Comparison of ENCODE assay signal across 12 cellular contexts in the genomic region with DNA sequence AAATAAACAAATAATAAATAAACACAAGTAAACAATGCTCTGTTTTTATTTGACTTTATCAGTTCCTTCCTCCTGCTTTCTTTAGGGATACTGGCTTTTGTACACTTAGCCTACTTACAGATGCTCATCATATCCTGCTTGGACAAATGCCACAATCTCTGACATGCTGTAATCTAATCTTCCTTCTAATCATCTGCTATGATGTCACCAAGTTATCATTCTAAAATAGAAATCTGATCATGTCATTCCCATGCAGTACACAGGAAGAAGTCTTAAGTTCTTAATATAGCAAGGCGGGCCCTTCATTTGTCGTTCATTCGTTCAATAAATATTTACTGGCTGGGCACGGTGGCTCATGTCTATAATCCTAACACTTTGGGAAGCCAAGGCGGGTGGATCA. TPM values are rescaled to one million over a fixed set of nuclear protein-coding genes. Genes with fewer than 3 reads are reported as not detected.
DNase-seq lines count a peak whose midpoint lies in the region; ATAC-seq, FAIRE-seq and TF ChIP-seq lines count a peak whose summit lies in the region.
"Had no signal": no experiment of that assay in that cellular context is flagged by ENCODE, and none has a peak within 500 bp of the region (broad histone marks: within the 10 kb centered on the region; RNA-seq: fewer than 3 reads in every experiment).

No MANE protein-coding gene starts in this region.

- no peaks in the 10 kb centered on the region for H3K9me3 Mint-ChIP-seq in natural killer cell treated with Interleukin-12 subunit alpha and Interleukin-12 subunit beta and Interleukin-15 and Interleukin-18, amount 100 ng/mL, for 72 hours
- H3K9me3 Mint-ChIP-seq in CD8-positive, alpha-beta memory T cell = no peaks in the 10 kb centered on the region
- H3K9me3 Mint-ChIP-seq: WTC11 had no signal

- no peaks in the 10 kb centered on the region for H3K36me3 Mint-ChIP-seq in natural killer cell treated with Interleukin-12 subunit alpha and Interleukin-12 subunit beta and Interleukin-15 and Interleukin-18, amount 100 ng/mL, for 72 hours
- no peaks in the 10 kb centered on the region for H3K36me3 Mint-ChIP-seq in CD8-positive, alpha-beta memory T cell
- H3K36me3 Mint-ChIP-seq: WTC11 had no signal

- FAIRE-seq in kidney (lab: Jason Lieb, UNC) = peak; percentile 8

- POLR2A ChIA-PET in CD8-positive, alpha-beta memory T cell (lab: Charles Lee) = no interaction called here

- H3K4me1 Mint-ChIP-seq in natural killer cell treated with Interleukin-12 subunit alpha and Interleukin-12 subunit beta and Interleukin-15 and Interleukin-18, amount 100 ng/mL, for 72 hours (ENCODE audit: low read depth in 2 of 2) = no peaks in the 10 kb centered on the region
- no peaks in the 10 kb centered on the region for H3K4me1 Mint-ChIP-seq in CD8-positive, alpha-beta memory T cell
- H3K4me1 Mint-ChIP-seq: WTC11 had no signal

- H3K9me3 ChIP-seq in kidney (ENCODE audit: control insufficient read depth in 1 of 2, low read length in 2 of 2) = no peaks in the 10 kb centered on the region
- no peaks in the 10 kb centered on the region for H3K9me3 ChIP-seq in CD8-positive, alpha-beta memory T cell (ENCODE audit: low read length)
- H3K9me3 ChIP-seq: SJSA1 had no signal

- H3K9ac ChIP-seq in kidney (ENCODE audit: low read length in 2 of 2) = no peak overlapping the region

- DNase-seq in COLO829 (ENCODE audit: low spot score) (peak; percentile 20), LNCaP clone FGC (ENCODE audit: low read depth) (peak; percentile 80), amniotic epithelial cell (ENCODE audit: low read depth) (peak; percentile 84), kidney (no peak), NCI-H1694 (lab: John Stamatoyannopoulos, UW) (no peak)
- no peak for DNase-seq in natural killer cell treated with Interleukin-12 subunit alpha and Interleukin-12 subunit beta and Interleukin-15 and Interleukin-18, amount 100 ng/mL, for 72 hours (ENCODE audit: low spot score)
- no peak for DNase-seq in CD8-positive, alpha-beta memory T cell
- DNase-seq: activated T-cell treated with anti-CD3 and anti-CD28 coated beads, Interleukin-2, amount 50 U/mL, for 1 hour; right cardiac atrium had no signal

- TF ChIP-seq CTCF in LNCaP clone FGC (IDR thresholded peaks at IDR 0.05; ENCODE audit: control insufficient read depth, extremely low read depth, insufficient read depth) = no peak
- no peak for TF ChIP-seq CTCF in kidney (IDR thresholded peaks at IDR 0.05; ENCODE audit: borderline replicate concordance, extremely low read depth, insufficient read depth)

- no peaks in the 10 kb centered on the region for H3K27me3 ChIP-seq in CD8-positive, alpha-beta memory T cell (ENCODE audit: insufficient read depth, low read length, poor library complexity, severe bottlenecking)
- H3K27me3 ChIP-seq: SJSA1 had no signal

- no peak for ATAC-seq in HG02642 (IDR thresholded peaks at IDR 0.05; ENCODE audit: poor library complexity, unreplicated experiment)
- no peak for ATAC-seq in natural killer cell treated with Interleukin-12 subunit alpha and Interleukin-12 subunit beta and Interleukin-15 and Interleukin-18, amount 100 ng/mL, for 72 hours
- ATAC-seq: WTC11 had no signal

- intact Hi-C loops in kidney (cut with DNase I) = no loop called here

- H3K27ac ChIP-seq in kidney (ENCODE audit: low read depth in 2 of 2, low read length in 2 of 2) = no peak overlapping the region
- H3K27ac ChIP-seq in CD8-positive, alpha-beta memory T cell (ENCODE audit: low read depth, low read length) = no peak overlapping the region
- H3K27ac ChIP-seq: SJSA1 had no signal

- H3K4me3 ChIP-seq in LNCaP clone FGC (ENCODE audit: low read depth, low read length) (no peak overlapping the region), kidney (ENCODE audit: low read length in 2 of 2) (no peak overlapping the region)
- H3K4me3 ChIP-seq in CD8-positive, alpha-beta memory T cell (ENCODE audit: low read length) = no peak overlapping the region
- H3K4me3 ChIP-seq: SJSA1 had no signal

- H3K36me3 ChIP-seq in kidney (ENCODE audit: control insufficient read depth in 1 of 2, insufficient read depth in 2 of 2, low read length in 2 of 2) = no peaks in the 10 kb centered on the region
- no peaks in the 10 kb centered on the region for H3K36me3 ChIP-seq in CD8-positive, alpha-beta memory T cell (ENCODE audit: insufficient read depth, low read length)
- H3K36me3 ChIP-seq: SJSA1 had no signal

- H3K27ac Mint-ChIP-seq in natural killer cell treated with Interleukin-12 subunit alpha and Interleukin-12 subunit beta and Interleukin-15 and Interleukin-18, amount 100 ng/mL, for 72 hours = no peak overlapping the region
- H3K27ac Mint-ChIP-seq in CD8-positive, alpha-beta memory T cell = no peak overlapping the region
- H3K27ac Mint-ChIP-seq: WTC11 had no signal

- H3K4me1 ChIP-seq in kidney (ENCODE audit: control insufficient read depth in 1 of 2, insufficient read depth in 1 of 2, low read depth in 1 of 2, low read length in 2 of 2) = no peaks in the 10 kb centered on the region
- H3K4me1 ChIP-seq in CD8-positive, alpha-beta memory T cell (ENCODE audit: insufficient read depth, low read length) = no peaks in the 10 kb centered on the region
- H3K4me1 ChIP-seq: SJSA1 had no signal

- no peaks in the 10 kb centered on the region for H3K27me3 Mint-ChIP-seq in natural killer cell treated with Interleukin-12 subunit alpha and Interleukin-12 subunit beta and Interleukin-15 and Interleukin-18, amount 100 ng/mL, for 72 hours
- H3K27me3 Mint-ChIP-seq in CD8-positive, alpha-beta memory T cell = peaks cover 0 to 2% of the 10 kb centered on the region in 2 donors

- H3K4me3 Mint-ChIP-seq in natural killer cell treated with Interleukin-12 subunit alpha and Interleukin-12 subunit beta and Interleukin-15 and Interleukin-18, amount 100 ng/mL, for 72 hours = no peak overlapping the region
- no peak overlapping the region for H3K4me3 Mint-ChIP-seq in CD8-positive, alpha-beta memory T cell
- H3K4me3 Mint-ChIP-seq: WTC11 had no signal

- CTCF ChIA-PET in CD8-positive, alpha-beta memory T cell (lab: Charles Lee) = interaction anchor here (1.1 kb wide), 1 partner anchor 44 kb away, joined by 3 read pairs; a partner anchor contains a TSS

RNA-seq across cellular contexts. Expression of a gene that starts 9.1 kb away (rescaled TPM):
- 1,214 TPM for total RNA-seq in kidney
- polyA plus RNA-seq in kidney (ENCODE audit: insufficient read depth, low read depth, low replicate concordance) = 2,605 TPM
- total RNA-seq in natural killer cell treated with Interleukin-12 subunit alpha and Interleukin-12 subunit beta and Interleukin-15 and Interleukin-18, amount 100 ng/mL, for 72 hours = 1,000 to 10,000 TPM; 1,085 to 1,889 TPM
- 1,000 to 10,000 TPM; 1,678 to 1,690 TPM for total RNA-seq in CD8-positive, alpha-beta memory T cell
- 2,132 TPM for polyA plus RNA-seq in CD8-positive, alpha-beta memory T cell

RNA-seq across cellular contexts. Expression of a gene that starts 18.5 kb away (rescaled TPM):
- total RNA-seq in kidney = 9.0 TPM
- 42.3 TPM for polyA plus RNA-seq in kidney (ENCODE audit: insufficient read depth, low read depth, low replicate concordance)
- 10 to 100 TPM; 24.7 to 71.1 TPM for total RNA-seq in natural killer cell treated with Interleukin-12 subunit alpha and Interleukin-12 subunit beta and Interleukin-15 and Interleukin-18, amount 100 ng/mL, for 72 hours
- total RNA-seq in CD8-positive, alpha-beta memory T cell = 10 to 100 TPM; 53.4 to 56.4 TPM
- 18.2 TPM for polyA plus RNA-seq in CD8-positive, alpha-beta memory T cell

RNA-seq across cellular contexts. Expression of a gene that starts 43.6 kb away (rescaled TPM):
- total RNA-seq in kidney = 18.2 TPM
- polyA plus RNA-seq in kidney (ENCODE audit: insufficient read depth, low read depth, low replicate concordance) = 8.6 TPM
- total RNA-seq in natural killer cell treated with Interleukin-12 subunit alpha and Interleukin-12 subunit beta and Interleukin-15 and Interleukin-18, amount 100 ng/mL, for 72 hours = 100 to 1,000 TPM in 1 of 2 donors, 10 to 100 TPM in 1; 83.8 to 125 TPM
- 10 to 100 TPM; 60.0 to 67.3 TPM for total RNA-seq in CD8-positive, alpha-beta memory T cell
- polyA plus RNA-seq in CD8-positive, alpha-beta memory T cell = 134 TPM

Comparison
In these comparisons a context has a peak if more than half of its experiments do, and no peak if none do; other contexts are left out.
1. DNase-seq: peak in COLO829 (single experiment), LNCaP clone FGC (single experiment) and amniotic epithelial cell (single experiment); none in kidney (single experiment), NCI-H1694 (single experiment), natural killer cell treated with Interleukin-12 subunit alpha and Interleukin-12 subunit beta and Interleukin-15 and Interleukin-18, amount 100 ng/mL, for 72 hours (single experiment) and CD8-positive, alpha-beta memory T cell (0 of 5).